Comparison of ENCODE assay signal across 1 cellular context in genomic region chr2:136101042-136101441, GRCh38.
TF ChIP-seq lines count a peak whose summit lies in the region.

No MANE protein-coding gene starts in this region.

TF ChIP-seq in GM12878, 131 proteins besides CTCF, POLR2A, EP300 and RAD21:
- TF ChIP-seq JUNB (IDR thresholded peaks at IDR 0.05) (no peak), POLR2AphosphoS2 (IDR thresholded peaks at IDR 0.05; ENCODE audit: low read depth, low read length) (no peak), IKZF1 (conservative IDR thresholded peaks at IDR 0.05) (0 out of 2 replicates have a peak, but pooled peaks have one; percentile 14), IKZF2 (IDR thresholded peaks at IDR 0.05) (0 out of 4 replicates have a peak, but pooled peaks of 1 of the 2 experiments have one; percentile 35), MXI1 (IDR thresholded peaks at IDR 0.05; ENCODE audit: low read depth, low read length) (no peak), SMARCA5 (IDR thresholded peaks at IDR 0.05) (peak; percentile 59; the same call in 1 of the 2 replicates), ZNF217 (IDR thresholded peaks at IDR 0.05) (0 out of 2 replicates have a peak, but pooled peaks have one; percentile 39), HDAC6 (IDR thresholded peaks at IDR 0.05; ENCODE audit: unreplicated experiment) (no peak), MYC (IDR thresholded peaks at IDR 0.05; ENCODE audit: insufficient read depth, insufficient read length, insufficient replicate concordance, low read length, severe bottlenecking) (no peak), ZNF274 (IDR thresholded peaks at IDR 0.05; ENCODE audit: insufficient read depth, insufficient read length) (no peak), PKNOX1 (IDR thresholded peaks at IDR 0.05) (no peak)
